21 cellular contexts compared by ENCODE assay signal in genomic region chr11:20518323-20518834, GRCh38.
DNase-seq lines count a peak whose midpoint lies in the region; ATAC-seq and TF ChIP-seq lines count a peak whose summit lies in the region.
"Had no signal": no experiment of that assay in that cellular context is flagged by ENCODE, and none has a peak within 500 bp of the region (broad histone marks: within the 10 kb centered on the region; RNA-seq: fewer than 3 reads in every experiment).

No MANE protein-coding gene starts in this region.

- intact Hi-C loops in lower lobe of right lung (cut with DNase I): no loop called here

- peaks cover 6% of the 10 kb centered on the region; the same call in 1 of the 2 replicates for H3K27me3 Mint-ChIP-seq in WTC11 (ENCODE audit: low read depth)

- no peaks in the 10 kb centered on the region for H3K36me3 Mint-ChIP-seq in WTC11
- H3K36me3 Mint-ChIP-seq: CD8-positive, alpha-beta memory T cell had no signal

- no peak overlapping the region for H3K27ac Mint-ChIP-seq in WTC11
- H3K27ac Mint-ChIP-seq: CD8-positive, alpha-beta memory T cell had no signal

- peaks cover 31% of the 10 kb centered on the region for H3K4me1 Mint-ChIP-seq in WTC11
- H3K4me1 Mint-ChIP-seq: CD8-positive, alpha-beta memory T cell had no signal

- ATAC-seq in WTC11 (no peak), lower lobe of right lung (peak; percentile 76 to 88)

- DNase-seq in NCI-H345 (lab: John Stamatoyannopoulos, UW) (peak; percentile 15), NCI-H345 treated with DMSO at 0.1 percent for 48 hours (lab: John Stamatoyannopoulos, UW; ENCODE audit: unreplicated experiment) (no peak), WTC11 (ENCODE audit: low spot score) (no peak), lower lobe of right lung (peak; percentile 57), HK-2 (ENCODE audit: unreplicated experiment) (no peak), SIG-M5 treated with dmso at 0.1 percent for 504 hours (lab: John Stamatoyannopoulos, UW; ENCODE audit: unreplicated experiment) (no peak)
- DNase-seq: AML-193; C1 segment of cervical spinal cord; Calu3; CD8-positive, alpha-beta memory T cell; DMS153; H7; IMR-90; NCI-H1105; NCI-H146; NCI-H2171; NCI-H748 treated with DMSO at 0.1 percent for 48 hours; Peyer's patch had no signal

- TF ChIP-seq CTCF in C4-2B (conservative IDR thresholded peaks at IDR 0.05) (no peak), WTC11 (IDR thresholded peaks at IDR 0.05) (no peak), lower lobe of right lung (IDR thresholded peaks at IDR 0.05) (no peak)

- H3K27me3 ChIP-seq in lower lobe of right lung (ENCODE audit: low read depth): no peaks in the 10 kb centered on the region
- H3K27me3 ChIP-seq: Peyer's patch had no signal

- H3K9me3 Mint-ChIP-seq in WTC11: no peaks in the 10 kb centered on the region

- CTCF ChIA-PET in WTC11 (lab: Charles Lee): no interaction called here

- POLR2A ChIA-PET in WTC11 (lab: Charles Lee): no interaction called here

- no peaks in the 10 kb centered on the region for H3K4me1 ChIP-seq in lower lobe of right lung
- H3K4me1 ChIP-seq: Peyer's patch had no signal

- H3K27ac ChIP-seq in C4-2B (0 out of 2 replicates have a peak overlapping the region, but pooled peaks have one; percentile 21), lower lobe of right lung (no peak overlapping the region)
- H3K27ac ChIP-seq: HL-60, KMS-11, Peyer's patch had no signal

- no peak overlapping the region for H3K4me3 Mint-ChIP-seq in WTC11
- H3K4me3 Mint-ChIP-seq: CD8-positive, alpha-beta memory T cell had no signal

- H3K4me3 ChIP-seq in lower lobe of right lung: no peak overlapping the region
- H3K4me3 ChIP-seq: Peyer's patch had no signal

- no peaks in the 10 kb centered on the region for H3K9me3 ChIP-seq in lower lobe of right lung
- H3K9me3 ChIP-seq: Peyer's patch had no signal

- H3K36me3 ChIP-seq in lower lobe of right lung: no peaks in the 10 kb centered on the region
- H3K36me3 ChIP-seq: Peyer's patch had no signal

TF ChIP-seq in WTC11, 78 proteins besides CTCF, POLR2A, EP300 and RAD21:
- no peak for TF ChIP-seq FOXJ3 (CRISPR knock-in tag; IDR thresholded peaks at IDR 0.05; ENCODE audit: borderline replicate concordance)
- no peak for TF ChIP-seq CBFB (CRISPR knock-in tag; IDR thresholded peaks at IDR 0.05; ENCODE audit: low read depth)
- peak; percentile 78 for TF ChIP-seq GABPB1 (CRISPR knock-in tag; IDR thresholded peaks at IDR 0.05)
TF ChIP-seq in WTC11: peak in this region for 1.

Comparison
In these comparisons a context has a peak if more than half of its experiments do, and no peak if none do; other contexts are left out.
1. DNase-seq: peak in NCI-H345 (single experiment) and lower lobe of right lung (single experiment); none in NCI-H345 treated with DMSO at 0.1 percent for 48 hours (single experiment), WTC11 (single experiment), HK-2 (single experiment) and SIG-M5 treated with dmso at 0.1 percent for 504 hours (single experiment).